Comparison of ENCODE assay signal across 22 cellular contexts in the genomic region with DNA sequence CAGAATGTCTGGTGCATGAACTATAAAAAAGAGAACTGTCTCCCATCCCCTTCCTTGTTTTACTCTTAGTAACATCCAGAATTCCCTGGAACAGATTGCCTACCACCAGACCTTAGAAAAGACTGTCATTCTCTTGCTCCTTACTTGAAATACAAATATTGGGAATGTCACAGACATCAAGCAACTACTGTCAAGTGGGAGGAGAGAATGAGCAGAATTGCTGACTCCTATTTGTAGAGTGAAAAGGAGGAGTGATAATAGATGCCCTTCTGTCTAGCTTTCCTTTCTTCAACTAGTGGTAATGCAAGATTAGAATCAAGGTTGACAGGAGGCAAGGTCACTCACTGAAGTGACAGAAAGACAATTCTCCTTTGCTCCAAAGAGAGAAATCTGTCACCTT.
"Had no signal": no experiment of that assay in that cellular context is flagged by ENCODE, and none has a peak within 500 bp of the region (broad histone marks: within the 10 kb centered on the region; RNA-seq: fewer than 3 reads in every experiment).

No MANE protein-coding gene starts in this region.

- DNase-seq: KBM-7, MG63, NCI-H1092, NCI-H1105 treated with DMSO at 0.1 percent for 48 hours, NCI-H1436, NCI-H187, NCI-H2029, NCI-H2081 treated with DMSO at 0.1 percent for 48 hours, NCI-H2171, NCI-H226, NCI-H446, NCI-H510A, NCI-H524 treated with DMSO at 0.1 percent for 48 hours, NCI-H69, NCI-H774, Right ventricle myocardium superior, RPMI8226, SIG-M5 had no signal

- H3K9me3 ChIP-seq: MG63, SJSA1 had no signal

- H3K27ac ChIP-seq: HL-60, SJSA1, SK-N-MC had no signal

- FAIRE-seq: RCC 7860 had no signal

- H3K36me3 ChIP-seq: MG63, SJSA1 had no signal

- H3K4me1 ChIP-seq: SJSA1 had no signal

- H3K27me3 ChIP-seq: SJSA1 had no signal

- H3K4me3 ChIP-seq: MG63, SJSA1, SK-N-MC had no signal
